In genomic region chr9:5436441-5436840, GRCh38 we compare ENCODE assay signal across 10 cellular contexts. TPM values are rescaled to one million over a fixed set of nuclear protein-coding genes. Genes with fewer than 3 reads are reported as not detected.
DNase-seq lines count a peak whose midpoint lies in the region; ATAC-seq and TF ChIP-seq lines count a peak whose summit lies in the region.
"Had no signal": no experiment of that assay in that cellular context is flagged by ENCODE, and none has a peak within 500 bp of the region (broad histone marks: within the 10 kb centered on the region; RNA-seq: fewer than 3 reads in every experiment).

No MANE protein-coding gene starts in this region.

- TF ChIP-seq CTCF in glutamatergic neuron (IDR thresholded peaks at IDR 0.05; ENCODE audit: partially characterized antibody, unreplicated experiment): no peak

- intact Hi-C loops in activated naive CD4-positive, alpha-beta T cell treated with anti-CD3 and anti-CD28 coated beads for 36 hours (cut with micrococcal nuclease): loop anchor here (2.0 to 5.0 kb wide), 7 partner anchors 100 to 774 kb away; partner anchors contain the start of genes CDC37L1 and PLPP6
- intact Hi-C loops in activated CD4-positive, alpha-beta memory T cell treated with anti-CD3 and anti-CD28 coated beads for 36 hours (cut with micrococcal nuclease): loop anchor here (5.0 to 10.0 kb wide), 8 partner anchors 59 to 1909 kb away; partner anchors contain the start of genes AK3, JAK2, RFX3 and RLN2

- CTCF ChIA-PET in activated naive CD4-positive, alpha-beta T cell treated with anti-CD3 and anti-CD28 coated beads for 36 hours (lab: Charles Lee): interaction anchor here (0.9 to 5.6 kb wide), 3 partner anchors 147 to 247 kb away, joined by 3 to 47 read pairs (median 12); no protein-coding TSS in a partner anchor
- CTCF ChIA-PET in activated CD4-positive, alpha-beta memory T cell treated with anti-CD3 and anti-CD28 coated beads for 36 hours (lab: Charles Lee): interaction anchor here (1.3 to 6.6 kb wide), 6 partner anchors 12 to 250 kb away, joined by 3 to 64 read pairs (median 6); partner anchors contain the start of gene CD274

- H3K9me3 Mint-ChIP-seq in activated naive CD4-positive, alpha-beta T cell treated with anti-CD3 and anti-CD28 coated beads for 36 hours: no peaks in the 10 kb centered on the region
- peaks cover 2% of the 10 kb centered on the region for H3K9me3 Mint-ChIP-seq in activated CD4-positive, alpha-beta memory T cell treated with anti-CD3 and anti-CD28 coated beads for 36 hours
- H3K9me3 Mint-ChIP-seq in glutamatergic neuron (ENCODE audit: unreplicated experiment): peaks cover 13% of the 10 kb centered on the region
- no peaks in the 10 kb centered on the region for H3K9me3 Mint-ChIP-seq in stimulated activated naive B cell treated with anti-CD40 and anti-IgM and Interleukin-4, amounts not matched to agents 10 μg/mL and 1 μg/mL and 100 μg/mL, for 72 hours

- H3K27me3 Mint-ChIP-seq in activated naive CD4-positive, alpha-beta T cell treated with anti-CD3 and anti-CD28 coated beads for 36 hours (ENCODE audit: low read depth): no peaks in the 10 kb centered on the region
- no peaks in the 10 kb centered on the region for H3K27me3 Mint-ChIP-seq in activated CD4-positive, alpha-beta memory T cell treated with anti-CD3 and anti-CD28 coated beads for 36 hours
- H3K27me3 Mint-ChIP-seq in glutamatergic neuron (ENCODE audit: unreplicated experiment): no peaks in the 10 kb centered on the region
- H3K27me3 Mint-ChIP-seq in stimulated activated naive B cell treated with anti-CD40 and anti-IgM and Interleukin-4, amounts not matched to agents 10 μg/mL and 1 μg/mL and 100 μg/mL, for 72 hours: no peaks in the 10 kb centered on the region

- POLR2A ChIA-PET in activated CD4-positive, alpha-beta memory T cell treated with anti-CD3 and anti-CD28 coated beads for 36 hours (lab: Charles Lee): interaction anchor here (1.0 to 5.4 kb wide), 6 partner anchors 10 to 192 kb away, joined by 4 to 57 read pairs (median 8); partner anchors contain the start of genes CD274, PDCD1LG2 and RIC1

- no peak for ATAC-seq in stimulated activated naive B cell treated with anti-CD40 and anti-IgM and Interleukin-4, amounts not matched to agents 10 μg/mL and 1 μg/mL and 100 μg/mL, for 72 hours (replicated peaks)
- ATAC-seq in GM21786 (IDR thresholded peaks at IDR 0.05; ENCODE audit: unreplicated experiment): no peak

- H3K4me1 Mint-ChIP-seq in activated naive CD4-positive, alpha-beta T cell treated with anti-CD3 and anti-CD28 coated beads for 36 hours (ENCODE audit: low read depth): peaks cover 46% of the 10 kb centered on the region
- peaks cover 54% of the 10 kb centered on the region for H3K4me1 Mint-ChIP-seq in activated CD4-positive, alpha-beta memory T cell treated with anti-CD3 and anti-CD28 coated beads for 36 hours (ENCODE audit: low read depth)
- peaks cover 7% of the 10 kb centered on the region for H3K4me1 Mint-ChIP-seq in glutamatergic neuron (ENCODE audit: low read depth, unreplicated experiment)
- H3K4me1 Mint-ChIP-seq in stimulated activated naive B cell treated with anti-CD40 and anti-IgM and Interleukin-4, amounts not matched to agents 10 μg/mL and 1 μg/mL and 100 μg/mL, for 72 hours: peaks cover 31 to 38% of the 10 kb centered on the region in 2 donors

- H3K4me3 Mint-ChIP-seq in activated naive CD4-positive, alpha-beta T cell treated with anti-CD3 and anti-CD28 coated beads for 36 hours: peak overlapping the region; percentile 92
- peak overlapping the region; percentile 97 for H3K4me3 Mint-ChIP-seq in activated CD4-positive, alpha-beta memory T cell treated with anti-CD3 and anti-CD28 coated beads for 36 hours
- peak overlapping the region; percentile 95 for H3K4me3 Mint-ChIP-seq in glutamatergic neuron (ENCODE audit: unreplicated experiment)
- peak overlapping the region; percentile 90 to 94 for H3K4me3 Mint-ChIP-seq in stimulated activated naive B cell treated with anti-CD40 and anti-IgM and Interleukin-4, amounts not matched to agents 10 μg/mL and 1 μg/mL and 100 μg/mL, for 72 hours

- DNase-seq in activated naive CD4-positive, alpha-beta T cell treated with anti-CD3 and anti-CD28 coated beads for 36 hours: no peak
- DNase-seq in activated naive CD4-positive, alpha-beta T cell treated with anti-CD3 and anti-CD28 coated beads, Interleukin-2, amount 50 U/mL, for 16 hours: no peak
- no peak for DNase-seq in activated CD4-positive, alpha-beta memory T cell treated with anti-CD3 and anti-CD28 coated beads for 36 hours
- DNase-seq in glutamatergic neuron (no peak), DMS79 (lab: John Stamatoyannopoulos, UW) (no peak), RKO (ENCODE audit: low spot score) (no peak)
- no peak for DNase-seq in stimulated activated naive B cell treated with anti-CD40 and anti-IgM and Interleukin-4, amounts not matched to agents 10 μg/mL and 1 μg/mL and 100 μg/mL, for 72 hours
- DNase-seq: NCI-H2081, WERI-Rb-1 had no signal

- H3K27ac Mint-ChIP-seq in activated naive CD4-positive, alpha-beta T cell treated with anti-CD3 and anti-CD28 coated beads for 36 hours: peak overlapping the region; percentile 98
- peak overlapping the region; percentile 98 for H3K27ac Mint-ChIP-seq in activated CD4-positive, alpha-beta memory T cell treated with anti-CD3 and anti-CD28 coated beads for 36 hours
- H3K27ac Mint-ChIP-seq in glutamatergic neuron (ENCODE audit: unreplicated experiment): no peak overlapping the region
- H3K27ac Mint-ChIP-seq in stimulated activated naive B cell treated with anti-CD40 and anti-IgM and Interleukin-4, amounts not matched to agents 10 μg/mL and 1 μg/mL and 100 μg/mL, for 72 hours: peak overlapping the region; percentile 99

- H3K36me3 Mint-ChIP-seq in activated naive CD4-positive, alpha-beta T cell treated with anti-CD3 and anti-CD28 coated beads for 36 hours (ENCODE audit: low read depth): peaks cover 44% of the 10 kb centered on the region
- peaks cover 44% of the 10 kb centered on the region for H3K36me3 Mint-ChIP-seq in activated CD4-positive, alpha-beta memory T cell treated with anti-CD3 and anti-CD28 coated beads for 36 hours
- H3K36me3 Mint-ChIP-seq in glutamatergic neuron (ENCODE audit: unreplicated experiment): peaks cover 19% of the 10 kb centered on the region
- peaks cover 22 to 49% of the 10 kb centered on the region in 2 donors for H3K36me3 Mint-ChIP-seq in stimulated activated naive B cell treated with anti-CD40 and anti-IgM and Interleukin-4, amounts not matched to agents 10 μg/mL and 1 μg/mL and 100 μg/mL, for 72 hours

RNA-seq across cellular contexts. Expression of gene PLGRKT, which starts 1.3 kb away (rescaled TPM):
- 10 to 100 TPM; 48.9 to 51.4 TPM for total RNA-seq in activated naive CD4-positive, alpha-beta T cell treated with anti-CD3 and anti-CD28 coated beads for 36 hours
- total RNA-seq in activated CD4-positive, alpha-beta memory T cell treated with anti-CD3 and anti-CD28 coated beads for 36 hours: 10 to 100 TPM; 52.9 to 59.4 TPM
- 16.3 TPM for total RNA-seq in glutamatergic neuron (ENCODE audit: unreplicated experiment)

RNA-seq across cellular contexts. Expression of gene CD274, which starts 13.9 kb away (rescaled TPM):
- 10 to 100 TPM; 14.2 to 15.0 TPM for total RNA-seq in activated naive CD4-positive, alpha-beta T cell treated with anti-CD3 and anti-CD28 coated beads for 36 hours
- total RNA-seq in activated CD4-positive, alpha-beta memory T cell treated with anti-CD3 and anti-CD28 coated beads for 36 hours: 10 to 100 TPM; 28.3 to 32.4 TPM
- total RNA-seq in glutamatergic neuron (ENCODE audit: unreplicated experiment): not detected

Comparison
In these comparisons a context has a peak if more than half of its experiments do, and no peak if none do; other contexts are left out.
1. RNA of gene CD274, which starts 13.9 kb away (total RNA-seq): 28.3 to 32.4 TPM in activated CD4-positive, alpha-beta memory T cell treated with anti-CD3 and anti-CD28 coated beads for 36 hours and 14.2 to 15.0 TPM in activated naive CD4-positive, alpha-beta T cell treated with anti-CD3 and anti-CD28 coated beads for 36 hours; not detected in glutamatergic neuron (single experiment); every median in the first group is over 10 times any median in the second.
2. Peak in every context shown above with its lines, with median percentiles within 50 percentile points of each other: H3K4me3 Mint-ChIP-seq.